Comparison of ENCODE assay signal across 12 cellular contexts in genomic region chr7:137878333-137878961, GRCh38. TPM values are rescaled to one million over a fixed set of nuclear protein-coding genes. Genes with fewer than 3 reads are reported as not detected.
DNase-seq lines count a peak whose midpoint lies in the region; ATAC-seq and TF ChIP-seq lines count a peak whose summit lies in the region.
"Had no signal": no experiment of that assay in that cellular context is flagged by ENCODE, and none has a peak within 500 bp of the region (broad histone marks: within the 10 kb centered on the region; RNA-seq: fewer than 3 reads in every experiment).

No MANE protein-coding gene starts in this region.

- H3K4me1 Mint-ChIP-seq in activated T-cell treated with anti-CD3 and anti-CD28 coated beads, Interleukin-2, amount 50 U/mL, for 24 hours (ENCODE audit: low read depth) = peaks cover 26% of the 10 kb centered on the region
- H3K4me1 Mint-ChIP-seq: CD8-positive, alpha-beta memory T cell had no signal

- peaks cover 0 to 4% of the 10 kb centered on the region in 2 donors for H3K9me3 ChIP-seq in ascending aorta

- H3K4me1 ChIP-seq in ascending aorta = peaks cover 10 to 68% of the 10 kb centered on the region in 2 donors

- no peak overlapping the region for H3K27ac Mint-ChIP-seq in activated T-cell treated with anti-CD3 and anti-CD28 coated beads, Interleukin-2, amount 50 U/mL, for 24 hours

- no peaks in the 10 kb centered on the region for H3K9me3 Mint-ChIP-seq in activated T-cell treated with anti-CD3 and anti-CD28 coated beads, Interleukin-2, amount 50 U/mL, for 24 hours
- H3K9me3 Mint-ChIP-seq: CD8-positive, alpha-beta memory T cell; T-helper 1 cell treated with Interleukin-12 subunit alpha and Interleukin-12 subunit beta and Interleukin-4 antibody, amounts not matched to agents 30 μg/mL and 1 μg/mL, for 36 hours had no signal

- H3K27me3 ChIP-seq in ascending aorta = no peaks in the 10 kb centered on the region

- no peak overlapping the region for H3K4me3 ChIP-seq in ascending aorta
- no peak overlapping the region for H3K4me3 ChIP-seq in retinal pigment epithelial cell (ENCODE audit: low read length)

- intact Hi-C loops in ascending aorta (cut with DNase I) (no loop called here), left ventricle myocardium superior (cut with micrococcal nuclease) (no loop called here)

- TF ChIP-seq CTCF in ascending aorta (IDR thresholded peaks at IDR 0.05) (no peak), retinal pigment epithelial cell (conservative IDR thresholded peaks at IDR 0.05; ENCODE audit: low read depth, low read length) (no peak)

- DNase-seq in ELF-1 (ENCODE audit: low read depth, low spot score) (peak; percentile 44), ascending aorta (ENCODE audit: low spot score in 2 of 2) (peak in 1 of 2 donors; percentile 74), left ventricle myocardium superior (peak; percentile 87), retinal pigment epithelial cell (ENCODE audit: low read depth) (peak; percentile 98), cortex of kidney (lab: John Stamatoyannopoulos, UW) (no peak)
- no peak for DNase-seq in activated T-cell treated with anti-CD3 and anti-CD28 coated beads, Interleukin-2, amount 50 U/mL, for 24 hours
- DNase-seq: activated gamma-delta T cell; CD8-positive, alpha-beta memory T cell; H7 had no signal

- H3K27me3 Mint-ChIP-seq in activated T-cell treated with anti-CD3 and anti-CD28 coated beads, Interleukin-2, amount 50 U/mL, for 24 hours = no peaks in the 10 kb centered on the region
- H3K27me3 Mint-ChIP-seq: CD8-positive, alpha-beta memory T cell had no signal

- peak overlapping the region; percentile 70 to 76 for H3K27ac ChIP-seq in ascending aorta

- no peak overlapping the region for H3K4me3 Mint-ChIP-seq in activated T-cell treated with anti-CD3 and anti-CD28 coated beads, Interleukin-2, amount 50 U/mL, for 24 hours
- H3K4me3 Mint-ChIP-seq: CD8-positive, alpha-beta memory T cell; T-helper 1 cell treated with Interleukin-12 subunit alpha and Interleukin-12 subunit beta and Interleukin-4 antibody, amounts not matched to agents 30 μg/mL and 1 μg/mL, for 36 hours had no signal

- ATAC-seq in left ventricle myocardium superior (peak; percentile 86), HG02623 (IDR thresholded peaks at IDR 0.05; ENCODE audit: unreplicated experiment) (no peak), HG02610 (IDR thresholded peaks at IDR 0.05; ENCODE audit: unreplicated experiment) (no peak)

- peaks cover 40 to 84% of the 10 kb centered on the region in 2 donors for H3K36me3 ChIP-seq in ascending aorta

- H3K36me3 Mint-ChIP-seq in activated T-cell treated with anti-CD3 and anti-CD28 coated beads, Interleukin-2, amount 50 U/mL, for 24 hours (ENCODE audit: low read depth) = peaks cover 89% of the 10 kb centered on the region

RNA-seq across cellular contexts. Expression of gene DGKI, which starts 31.7 kb away (rescaled TPM):
- total RNA-seq in ascending aorta (13.4 TPM), left ventricle myocardium superior (0.47 TPM)

Comparison
In these comparisons a context has a peak if more than half of its experiments do, and no peak if none do; other contexts are left out.
1. DNase-seq: peak in ELF-1 (single experiment), left ventricle myocardium superior (single experiment) and retinal pigment epithelial cell (single experiment); none in activated T-cell treated with anti-CD3 and anti-CD28 coated beads, Interleukin-2, amount 50 U/mL, for 24 hours (single experiment) and cortex of kidney (single experiment).